Comparison of ENCODE assay signal across 15 cellular contexts in genomic region chr5:147437161-147437596, GRCh38.
DNase-seq lines count a peak whose midpoint lies in the region; ATAC-seq, FAIRE-seq and TF ChIP-seq lines count a peak whose summit lies in the region.
"Had no signal": no experiment of that assay in that cellular context is flagged by ENCODE, and none has a peak within 500 bp of the region (broad histone marks: within the 10 kb centered on the region; RNA-seq: fewer than 3 reads in every experiment).

No MANE protein-coding gene starts in this region.

- DNase-seq in GM12892 (ENCODE audit: insufficient read length) (no peak), NOMO-1 treated with DMSO at 0.1 percent for 48 hours (lab: John Stamatoyannopoulos, UW; ENCODE audit: unreplicated experiment) (peak; percentile 84), cardiac fibroblast (ENCODE audit: low read depth in 2 of 2) (peak; percentile 20 to 51), non-pigmented ciliary epithelial cell (ENCODE audit: low read depth) (peak; percentile 60), uterus (no peak), SW 1271 (lab: John Stamatoyannopoulos, UW) (no peak)
- DNase-seq in activated CD4-positive, CD25-positive, alpha-beta regulatory T cell (lab: John Stamatoyannopoulos, UW) = no peak
- DNase-seq: DMS153; effector CD4-positive, alpha-beta T cell; immature natural killer cell; NCI-H1694; NCI-H524; stimulated activated CD4-positive, alpha-beta T cell treated with anti-CD3 and anti-CD28 coated beads, Interleukin-1b, Interleukin-23, amount 100 ng/mL, for 48 hours had no signal

- intact Hi-C loops in uterus (cut with DNase I; ENCODE audit: low total_unique reads) = no loop called here

- TF ChIP-seq CTCF in cardiac fibroblast (IDR thresholded peaks at IDR 0.05; ENCODE audit: low read depth, low read length) (no peak), uterus (IDR thresholded peaks at IDR 0.05) (no peak)

- FAIRE-seq in GM12892 (lab: Jason Lieb, UNC) = peak; percentile 21

- H3K27me3 ChIP-seq in uterus = no peaks in the 10 kb centered on the region
- H3K27me3 ChIP-seq: tibial nerve had no signal

- TF ChIP-seq POLR2A in GM12892 (IDR thresholded peaks at IDR 0.05; ENCODE audit: low read depth, low read length) (no peak), uterus (IDR thresholded peaks at IDR 0.05) (no peak)

- H3K36me3 ChIP-seq in uterus = no peaks in the 10 kb centered on the region
- H3K36me3 ChIP-seq: tibial nerve had no signal

- ATAC-seq in HG03108 (IDR thresholded peaks at IDR 0.05; ENCODE audit: unreplicated experiment) = no peak

- H3K4me1 ChIP-seq in uterus = peaks cover 2 to 9% of the 10 kb centered on the region in 2 donors

- H3K9me3 ChIP-seq in uterus = no peaks in the 10 kb centered on the region
- H3K9me3 ChIP-seq: tibial nerve had no signal

- no peak overlapping the region for H3K27ac ChIP-seq in uterus
- H3K27ac ChIP-seq: tibial nerve had no signal

- H3K4me3 ChIP-seq in cardiac fibroblast (replicated peaks in 1 of 2; ENCODE audit: low read depth in 2 of 2, low read length in 2 of 2) = no peak overlapping the region
- H3K4me3 ChIP-seq in uterus = no peak overlapping the region
- H3K4me3 ChIP-seq: tibial nerve had no signal

Comparison
In these comparisons a context has a peak if more than half of its experiments do, and no peak if none do; other contexts are left out.
1. DNase-seq: peak in NOMO-1 treated with DMSO at 0.1 percent for 48 hours (single experiment), cardiac fibroblast (2 of 2) and non-pigmented ciliary epithelial cell (single experiment); none in GM12892 (single experiment), uterus (0 of 2), SW 1271 (0 of 2) and activated CD4-positive, CD25-positive, alpha-beta regulatory T cell (0 of 4).